8 cellular contexts compared by ENCODE assay signal in genomic region chr3:69084326-69084667, GRCh38. TPM values are rescaled to one million over a fixed set of nuclear protein-coding genes. Genes with fewer than 3 reads are reported as not detected.
DNase-seq lines count a peak whose midpoint lies in the region; ATAC-seq, FAIRE-seq and TF ChIP-seq lines count a peak whose summit lies in the region.

No MANE protein-coding gene starts in this region.

- H3K4me1 ChIP-seq in endodermal cell (ENCODE audit: control insufficient read depth, insufficient read depth, low read length): peaks cover 4% of the 10 kb centered on the region
- peaks cover 57% of the 10 kb centered on the region in 2 donors for H3K4me1 ChIP-seq in naive thymus-derived CD4-positive, alpha-beta T cell (ENCODE audit: control insufficient read depth in 2 of 2, insufficient read depth in 2 of 2, low read length in 2 of 2)

- H3K36me3 Mint-ChIP-seq in activated T-cell treated with anti-CD3 and anti-CD28 coated beads, Interleukin-2, amount 50 U/mL, for 4 hours (ENCODE audit: insufficient read depth): peaks cover 4% of the 10 kb centered on the region
- no peaks in the 10 kb centered on the region for H3K36me3 Mint-ChIP-seq in endodermal cell (ENCODE audit: low read depth)
- peaks cover 0 to 31% (median 11%) of the 10 kb centered on the region in 5 donors for H3K36me3 Mint-ChIP-seq in naive thymus-derived CD4-positive, alpha-beta T cell

- intact Hi-C loops in naive thymus-derived CD4-positive, alpha-beta T cell (cut with micrococcal nuclease): loop anchor here (1.0 to 10.0 kb wide), 7 partner anchors 8 to 1981 kb away; partner anchors contain the start of genes SUCLG2 (in 2 of the 2), TMF1 (in 2 of the 2) and EOGT (in 1 of the 2)

- TF ChIP-seq CTCF in endodermal cell (conservative IDR thresholded peaks at IDR 0.05): no peak

- no peak overlapping the region for H3K27ac ChIP-seq in endodermal cell (ENCODE audit: low read depth, low read length)
- peak overlapping the region; percentile 76 for H3K27ac ChIP-seq in naive thymus-derived CD4-positive, alpha-beta T cell (ENCODE audit: low read depth, low read length)

- DNase-seq in activated T-cell treated with anti-CD3 and anti-CD28 coated beads, Interleukin-2, amount 50 U/mL, for 4 hours: no peak
- DNase-seq in activated T-cell treated with anti-CD3 and anti-CD28 coated beads, Interleukin-2, amount 50 U/mL, for 1 hour: no peak
- DNase-seq in RCC 7860 (ENCODE audit: low spot score) (peak; percentile 58), endodermal cell (no peak), COLO668 (lab: John Stamatoyannopoulos, UW; ENCODE audit: unreplicated experiment) (no peak), midbrain (lab: John Stamatoyannopoulos, UW) (no peak), HuH-7 (ENCODE audit: low spot score) (no peak)
- DNase-seq in naive thymus-derived CD4-positive, alpha-beta T cell: no peak

- H3K9me3 Mint-ChIP-seq in activated T-cell treated with anti-CD3 and anti-CD28 coated beads, Interleukin-2, amount 50 U/mL, for 4 hours: no peaks in the 10 kb centered on the region
- H3K9me3 Mint-ChIP-seq in endodermal cell: no peaks in the 10 kb centered on the region
- H3K9me3 Mint-ChIP-seq in naive thymus-derived CD4-positive, alpha-beta T cell: peaks cover 0 to 2% (median 0%) of the 10 kb centered on the region in 11 donors

- H3K4me3 ChIP-seq in endodermal cell (ENCODE audit: low read length): peak overlapping the region; percentile 93
- H3K4me3 ChIP-seq in naive thymus-derived CD4-positive, alpha-beta T cell (ENCODE audit: low read length): peak overlapping the region; percentile 89

- H3K9ac ChIP-seq in endodermal cell (ENCODE audit: extremely low read depth, low read length, poor library complexity, severe bottlenecking): no peak overlapping the region

- no peaks in the 10 kb centered on the region for H3K9me3 ChIP-seq in endodermal cell (ENCODE audit: control insufficient read depth, low read length)
- H3K9me3 ChIP-seq in naive thymus-derived CD4-positive, alpha-beta T cell (ENCODE audit: control insufficient read depth in 2 of 3, low read length in 3 of 3): no peaks in the 10 kb centered on the region

- H3K27me3 ChIP-seq in endodermal cell (ENCODE audit: control insufficient read depth, insufficient read depth, low read length, poor library complexity, severe bottlenecking): no peaks in the 10 kb centered on the region
- H3K27me3 ChIP-seq in naive thymus-derived CD4-positive, alpha-beta T cell (ENCODE audit: control insufficient read depth in 2 of 2, insufficient read depth in 2 of 2, low read length in 2 of 2): no peaks in the 10 kb centered on the region

- POLR2A ChIA-PET in naive thymus-derived CD4-positive, alpha-beta T cell (lab: Charles Lee): interaction anchor here (0.7 to 10.9 kb wide), 12 partner anchors 9 to 1346 kb away, joined by 3 to 103 read pairs (median 4); partner anchors contain the start of genes EOGT and TMF1

- no peaks in the 10 kb centered on the region for H3K36me3 ChIP-seq in endodermal cell (ENCODE audit: control insufficient read depth, insufficient read depth, low read length)
- H3K36me3 ChIP-seq in naive thymus-derived CD4-positive, alpha-beta T cell (ENCODE audit: control insufficient read depth in 2 of 3, insufficient read depth in 3 of 3, low read length in 3 of 3): peaks cover 0 to 5% (median 0%) of the 10 kb centered on the region in 3 experiments

- no peaks in the 10 kb centered on the region for H3K27me3 Mint-ChIP-seq in activated T-cell treated with anti-CD3 and anti-CD28 coated beads, Interleukin-2, amount 50 U/mL, for 4 hours (ENCODE audit: low read depth)
- H3K27me3 Mint-ChIP-seq in endodermal cell (ENCODE audit: insufficient read depth): no peaks in the 10 kb centered on the region
- no peaks in the 10 kb centered on the region for H3K27me3 Mint-ChIP-seq in naive thymus-derived CD4-positive, alpha-beta T cell

- ATAC-seq in activated T-cell treated with anti-CD3 and anti-CD28 coated beads, Interleukin-2, amount 50 U/mL, for 4 hours: no peak
- no peak for ATAC-seq in naive thymus-derived CD4-positive, alpha-beta T cell

- 43 to 45% methylated on average over 1 to 2 of the region's 2 CpGs for WGBS in endodermal cell (ENCODE audit: insufficient coverage in 1 of 2, insufficient read length in 1 of 2), 2 experiments

- peak; percentile 31 for FAIRE-seq in RCC 7860 (lab: Jason Lieb, UNC)

- H3K4me3 Mint-ChIP-seq in activated T-cell treated with anti-CD3 and anti-CD28 coated beads, Interleukin-2, amount 50 U/mL, for 4 hours: peak overlapping the region; percentile 92
- peak overlapping the region; percentile 89 for H3K4me3 Mint-ChIP-seq in endodermal cell
- H3K4me3 Mint-ChIP-seq in naive thymus-derived CD4-positive, alpha-beta T cell: peak overlapping the region; percentile 88 to 99 (median 97)

- peaks cover 68% of the 10 kb centered on the region for H3K4me1 Mint-ChIP-seq in activated T-cell treated with anti-CD3 and anti-CD28 coated beads, Interleukin-2, amount 50 U/mL, for 4 hours (ENCODE audit: low read depth)
- H3K4me1 Mint-ChIP-seq in endodermal cell: peaks cover 38% of the 10 kb centered on the region
- peaks cover 46 to 72% (median 62%) of the 10 kb centered on the region in 7 donors for H3K4me1 Mint-ChIP-seq in naive thymus-derived CD4-positive, alpha-beta T cell

- H3K27ac Mint-ChIP-seq in endodermal cell: no peak overlapping the region
- H3K27ac Mint-ChIP-seq in naive thymus-derived CD4-positive, alpha-beta T cell: peak overlapping the region; percentile 92 to 99 (median 98)

- CTCF ChIA-PET in naive thymus-derived CD4-positive, alpha-beta T cell (lab: Charles Lee): interaction anchor here (0.9 to 1.3 kb wide), 3 partner anchors 27 to 36 kb away, joined by 3 to 8 read pairs (median 4); no protein-coding TSS in a partner anchor

RNA-seq across cellular contexts. Expression of gene ARL6IP5, which starts 0.4 kb away (rescaled TPM):
- total RNA-seq in activated T-cell treated with anti-CD3 and anti-CD28 coated beads, Interleukin-2, amount 50 U/mL, for 4 hours: 10 to 100 TPM; 50.1 to 58.6 (median 58.5) TPM
- total RNA-seq in endodermal cell: 10 to 100 TPM; 20.6 to 28.7 TPM
- polyA plus RNA-seq in endodermal cell (2013, experiment 1 of 2): 90.1 TPM
- polyA plus RNA-seq in endodermal cell (2013, experiment 2 of 2): 87.1 TPM
- total RNA-seq in naive thymus-derived CD4-positive, alpha-beta T cell: 100 to 1,000 TPM in 4 of 5 experiments, 10 to 100 TPM in 1; 75.8 to 226 (median 119) TPM
- 100 to 1,000 TPM; 330 to 457 TPM for polyA plus RNA-seq in naive thymus-derived CD4-positive, alpha-beta T cell

RNA-seq across cellular contexts. Expression of gene UBA3, which starts 4.1 kb away (rescaled TPM):
- 10 to 100 TPM; 59.3 to 62.6 (median 61.6) TPM for total RNA-seq in activated T-cell treated with anti-CD3 and anti-CD28 coated beads, Interleukin-2, amount 50 U/mL, for 4 hours
- total RNA-seq in endodermal cell: 10 to 100 TPM; 74.6 to 76.6 TPM
- 68.2 TPM for polyA plus RNA-seq in endodermal cell (2013, experiment 1 of 2)
- 70.3 TPM for polyA plus RNA-seq in endodermal cell (2013, experiment 2 of 2)
- total RNA-seq in naive thymus-derived CD4-positive, alpha-beta T cell: 100 to 1,000 TPM in 1 of 5 experiments, 10 to 100 TPM in 4; 51.1 to 120 (median 70.8) TPM
- polyA plus RNA-seq in naive thymus-derived CD4-positive, alpha-beta T cell: 10 to 100 TPM; 36.6 to 44.8 TPM

RNA-seq across cellular contexts. Expression of gene TMF1, which starts 32.2 kb away (rescaled TPM):
- total RNA-seq in activated T-cell treated with anti-CD3 and anti-CD28 coated beads, Interleukin-2, amount 50 U/mL, for 4 hours: 10 to 100 TPM; 21.0 to 27.4 (median 23.6) TPM
- 10 to 100 TPM; 25.6 to 31.3 TPM for total RNA-seq in endodermal cell
- 23.4 TPM for polyA plus RNA-seq in endodermal cell (2013, experiment 1 of 2)
- 22.3 TPM for polyA plus RNA-seq in endodermal cell (2013, experiment 2 of 2)
- 10 to 100 TPM; 41.3 to 71.8 (median 52.8) TPM for total RNA-seq in naive thymus-derived CD4-positive, alpha-beta T cell
- polyA plus RNA-seq in naive thymus-derived CD4-positive, alpha-beta T cell: 10 to 100 TPM; 36.1 to 37.8 TPM

RNA-seq across cellular contexts. Expression of gene LMOD3, which starts 38.1 kb away (rescaled TPM):
- not detected for total RNA-seq in activated T-cell treated with anti-CD3 and anti-CD28 coated beads, Interleukin-2, amount 50 U/mL, for 4 hours
- total RNA-seq in endodermal cell: not detected
- not detected for polyA plus RNA-seq in endodermal cell (2013, experiment 1 of 2)
- not detected for polyA plus RNA-seq in endodermal cell (2013, experiment 2 of 2)
- total RNA-seq in naive thymus-derived CD4-positive, alpha-beta T cell: not detected
- under 1 TPM in 1 of 2 donors, not detected in 1; 0.05 TPM for polyA plus RNA-seq in naive thymus-derived CD4-positive, alpha-beta T cell
